In genomic region chr1:173714759-173715537, GRCh38 we compare ENCODE assay signal across 1 cellular context.
TF ChIP-seq lines count a peak whose summit lies in the region.

KLHL20 (plus strand) TSS chr1:173714981; CDS start chr1:173716044, 1,063 bp downstream.

TF ChIP-seq in K562, 482 proteins besides CTCF, POLR2A, EP300 and RAD21 (continued from another document and continues in another):
- TF ChIP-seq STAT6 (CRISPR knock-in tag; IDR thresholded peaks at IDR 0.05): no peak
- TF ChIP-seq ZNF75A (CRISPR knock-in tag; IDR thresholded peaks at IDR 0.05): peak; percentile 58; the same call in 1 of the 2 replicates
- no peak for TF ChIP-seq ZNF140 (CRISPR knock-in tag; IDR thresholded peaks at IDR 0.05)
- TF ChIP-seq SPI1 (IDR thresholded peaks at IDR 0.05; ENCODE audit: borderline replicate concordance, low read depth, low read length): no peak
- no peak for TF ChIP-seq ZBTB34 (CRISPR knock-in tag; IDR thresholded peaks at IDR 0.05)
- TF ChIP-seq PHF21A (IDR thresholded peaks at IDR 0.05; ENCODE audit: borderline replicate concordance, low read depth): peak; percentile 88; the same call in 1 of the 2 replicates
- TF ChIP-seq, protein P1, sequence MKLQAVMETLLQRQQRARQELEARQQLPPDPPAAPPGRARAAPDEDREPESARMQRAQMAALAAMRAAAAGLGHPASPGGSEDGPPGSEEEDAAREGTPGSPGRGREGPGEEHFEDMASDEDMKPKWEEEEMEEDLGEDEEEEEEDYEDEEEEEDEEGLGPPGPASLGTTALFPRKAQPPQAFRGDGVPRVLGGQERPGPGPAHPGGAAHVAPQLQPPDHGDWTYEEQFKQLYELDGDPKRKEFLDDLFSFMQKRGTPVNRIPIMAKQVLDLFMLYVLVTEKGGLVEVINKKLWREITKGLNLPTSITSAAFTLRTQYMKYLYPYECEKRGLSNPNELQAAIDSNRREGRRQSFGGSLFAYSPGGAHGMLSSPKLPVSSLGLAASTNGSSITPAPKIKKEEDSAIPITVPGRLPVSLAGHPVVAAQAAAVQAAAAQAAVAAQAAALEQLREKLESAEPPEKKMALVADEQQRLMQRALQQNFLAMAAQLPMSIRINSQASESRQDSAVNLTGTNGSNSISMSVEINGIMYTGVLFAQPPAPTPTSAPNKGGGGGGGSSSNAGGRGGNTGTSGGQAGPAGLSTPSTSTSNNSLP (IDR thresholded peaks at IDR 0.05; ENCODE audit: borderline replicate concordance, low read depth, low read length): no peak
- TF ChIP-seq RB1 (IDR thresholded peaks at IDR 0.05; ENCODE audit: low read depth): peak; percentile 92
- TF ChIP-seq, protein P2, sequence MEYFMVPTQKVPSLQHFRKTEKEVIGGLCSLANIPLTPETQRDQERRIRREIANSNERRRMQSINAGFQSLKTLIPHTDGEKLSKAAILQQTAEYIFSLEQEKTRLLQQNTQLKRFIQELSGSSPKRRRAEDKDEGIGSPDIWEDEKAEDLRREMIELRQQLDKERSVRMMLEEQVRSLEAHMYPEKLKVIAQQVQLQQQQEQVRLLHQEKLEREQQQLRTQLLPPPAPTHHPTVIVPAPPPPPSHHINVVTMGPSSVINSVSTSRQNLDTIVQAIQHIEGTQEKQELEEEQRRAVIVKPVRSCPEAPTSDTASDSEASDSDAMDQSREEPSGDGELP (CRISPR knock-in tag; IDR thresholded peaks at IDR 0.05; ENCODE audit: borderline replicate concordance): peak; percentile 81
- TF ChIP-seq KAT8 (IDR thresholded peaks at IDR 0.05; ENCODE audit: low read depth): peak; percentile 63; the same call in 1 of the 2 replicates
- TF ChIP-seq SP1 (CRISPR knock-in tag; IDR thresholded peaks at IDR 0.05): peak; percentile 91
- no peak for TF ChIP-seq KLF16 (IDR thresholded peaks at IDR 0.05)
- TF ChIP-seq ZNF717 (CRISPR knock-in tag; IDR thresholded peaks at IDR 0.05): no peak
- TF ChIP-seq NR0B1 (IDR thresholded peaks at IDR 0.05; ENCODE audit: partially characterized antibody): no peak
- TF ChIP-seq, protein P3, sequence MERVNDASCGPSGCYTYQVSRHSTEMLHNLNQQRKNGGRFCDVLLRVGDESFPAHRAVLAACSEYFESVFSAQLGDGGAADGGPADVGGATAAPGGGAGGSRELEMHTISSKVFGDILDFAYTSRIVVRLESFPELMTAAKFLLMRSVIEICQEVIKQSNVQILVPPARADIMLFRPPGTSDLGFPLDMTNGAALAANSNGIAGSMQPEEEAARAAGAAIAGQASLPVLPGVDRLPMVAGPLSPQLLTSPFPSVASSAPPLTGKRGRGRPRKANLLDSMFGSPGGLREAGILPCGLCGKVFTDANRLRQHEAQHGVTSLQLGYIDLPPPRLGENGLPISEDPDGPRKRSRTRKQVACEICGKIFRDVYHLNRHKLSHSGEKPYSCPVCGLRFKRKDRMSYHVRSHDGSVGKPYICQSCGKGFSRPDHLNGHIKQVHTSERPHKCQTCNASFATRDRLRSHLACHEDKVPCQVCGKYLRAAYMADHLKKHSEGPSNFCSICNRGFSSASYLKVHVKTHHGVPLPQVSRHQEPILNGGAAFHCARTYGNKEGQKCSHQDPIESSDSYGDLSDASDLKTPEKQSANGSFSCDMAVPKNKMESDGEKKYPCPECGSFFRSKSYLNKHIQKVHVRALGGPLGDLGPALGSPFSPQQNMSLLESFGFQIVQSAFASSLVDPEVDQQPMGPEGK (CRISPR knock-in tag; IDR thresholded peaks at IDR 0.05; ENCODE audit: borderline replicate concordance): 0 out of 2 replicates have a peak, but pooled peaks have one; percentile 63
- peak; percentile 94 for TF ChIP-seq OTX1 (CRISPR knock-in tag; IDR thresholded peaks at IDR 0.05)
- peak; percentile 62 for TF ChIP-seq ZNF134 (CRISPR knock-in tag; conservative IDR thresholded peaks at IDR 0.05)
- TF ChIP-seq, protein P4, sequence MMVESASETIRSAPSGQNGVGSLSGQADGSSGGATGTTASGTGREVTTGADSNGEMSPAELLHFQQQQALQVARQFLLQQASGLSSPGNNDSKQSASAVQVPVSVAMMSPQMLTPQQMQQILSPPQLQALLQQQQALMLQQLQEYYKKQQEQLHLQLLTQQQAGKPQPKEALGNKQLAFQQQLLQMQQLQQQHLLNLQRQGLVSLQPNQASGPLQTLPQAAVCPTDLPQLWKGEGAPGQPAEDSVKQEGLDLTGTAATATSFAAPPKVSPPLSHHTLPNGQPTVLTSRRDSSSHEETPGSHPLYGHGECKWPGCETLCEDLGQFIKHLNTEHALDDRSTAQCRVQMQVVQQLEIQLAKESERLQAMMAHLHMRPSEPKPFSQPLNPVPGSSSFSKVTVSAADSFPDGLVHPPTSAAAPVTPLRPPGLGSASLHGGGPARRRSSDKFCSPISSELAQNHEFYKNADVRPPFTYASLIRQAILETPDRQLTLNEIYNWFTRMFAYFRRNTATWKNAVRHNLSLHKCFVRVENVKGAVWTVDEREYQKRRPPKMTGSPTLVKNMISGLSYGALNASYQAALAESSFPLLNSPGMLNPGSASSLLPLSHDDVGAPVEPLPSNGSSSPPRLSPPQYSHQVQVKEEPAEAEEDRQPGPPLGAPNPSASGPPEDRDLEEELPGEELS (CRISPR knock-in tag; IDR thresholded peaks at IDR 0.05; ENCODE audit: borderline replicate concordance): no peak; the same call in 1 of the 2 replicates
- peak; percentile 98 for TF ChIP-seq NBN (IDR thresholded peaks at IDR 0.05; ENCODE audit: low read depth)
- TF ChIP-seq RBM15 (IDR thresholded peaks at IDR 0.05; ENCODE audit: insufficient read depth, low read length): no peak
- peak; percentile 94 for TF ChIP-seq EHMT2 (IDR thresholded peaks at IDR 0.05)
- TF ChIP-seq ZNF174 (CRISPR knock-in tag; IDR thresholded peaks at IDR 0.05): 0 out of 2 replicates have a peak, but pooled peaks have one; percentile 68
- TF ChIP-seq MYBL2 (IDR thresholded peaks at IDR 0.05; ENCODE audit: low read depth): peak; percentile 66; the same call in 1 of the 2 replicates
- no peak for TF ChIP-seq MYBL2 (CRISPR knock-in tag; IDR thresholded peaks at IDR 0.05; ENCODE audit: borderline replicate concordance)
- peak; percentile 69 for TF ChIP-seq SOX6 (IDR thresholded peaks at IDR 0.05)
- TF ChIP-seq ZNF197 (CRISPR knock-in tag; IDR thresholded peaks at IDR 0.05; ENCODE audit: low read depth): no peak; the same call in 1 of the 2 replicates
- TF ChIP-seq SRSF1 (IDR thresholded peaks at IDR 0.05; ENCODE audit: low read depth, low read length): no peak
- 0 out of 2 replicates have a peak, but pooled peaks have one; percentile 46 for TF ChIP-seq ZNF445 (CRISPR knock-in tag; IDR thresholded peaks at IDR 0.05; ENCODE audit: low read depth)
- TF ChIP-seq CHD4 (IDR thresholded peaks at IDR 0.05; ENCODE audit: insufficient read depth, insufficient replicate concordance, low read depth, low read length, poor library complexity, severe bottlenecking): no peak
- TF ChIP-seq SIN3A (IDR thresholded peaks at IDR 0.05; ENCODE audit: borderline replicate concordance in 2 of 2, control insufficient read depth in 1 of 2, low read depth in 2 of 2, low read length in 2 of 2): peak; percentile 73 to 89
- TF ChIP-seq, protein P5, sequence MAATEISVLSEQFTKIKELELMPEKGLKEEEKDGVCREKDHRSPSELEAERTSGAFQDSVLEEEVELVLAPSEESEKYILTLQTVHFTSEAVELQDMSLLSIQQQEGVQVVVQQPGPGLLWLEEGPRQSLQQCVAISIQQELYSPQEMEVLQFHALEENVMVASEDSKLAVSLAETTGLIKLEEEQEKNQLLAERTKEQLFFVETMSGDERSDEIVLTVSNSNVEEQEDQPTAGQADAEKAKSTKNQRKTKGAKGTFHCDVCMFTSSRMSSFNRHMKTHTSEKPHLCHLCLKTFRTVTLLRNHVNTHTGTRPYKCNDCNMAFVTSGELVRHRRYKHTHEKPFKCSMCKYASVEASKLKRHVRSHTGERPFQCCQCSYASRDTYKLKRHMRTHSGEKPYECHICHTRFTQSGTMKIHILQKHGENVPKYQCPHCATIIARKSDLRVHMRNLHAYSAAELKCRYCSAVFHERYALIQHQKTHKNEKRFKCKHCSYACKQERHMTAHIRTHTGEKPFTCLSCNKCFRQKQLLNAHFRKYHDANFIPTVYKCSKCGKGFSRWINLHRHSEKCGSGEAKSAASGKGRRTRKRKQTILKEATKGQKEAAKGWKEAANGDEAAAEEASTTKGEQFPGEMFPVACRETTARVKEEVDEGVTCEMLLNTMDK (IDR thresholded peaks at IDR 0.05; ENCODE audit: borderline replicate concordance, insufficient read depth, low read depth, low read length, poor library complexity, severe bottlenecking): peak; percentile 21
- TF ChIP-seq BHLHE40 (IDR thresholded peaks at IDR 0.05; ENCODE audit: low read length): peak; percentile 56
- peak; percentile 88 for TF ChIP-seq CGGBP1 (CRISPR knock-in tag; IDR thresholded peaks at IDR 0.05)
- peak; percentile 92 for TF ChIP-seq HDAC2 (IDR thresholded peaks at IDR 0.05)
- peak; percentile 72 for TF ChIP-seq NFIC (IDR thresholded peaks at IDR 0.05)
- TF ChIP-seq ZNF395 (CRISPR knock-in tag; IDR thresholded peaks at IDR 0.05): peak; percentile 81
- peak; percentile 77 for TF ChIP-seq SMARCE1 (IDR thresholded peaks at IDR 0.05)
- no peak for TF ChIP-seq SIRT6 (IDR thresholded peaks at IDR 0.05; ENCODE audit: low read depth, low read length)
- no peak for TF ChIP-seq PTTG1 (tag; IDR thresholded peaks at IDR 0.05; ENCODE audit: low read depth)
- TF ChIP-seq RNF2 (IDR thresholded peaks at IDR 0.05): peak; percentile 79
- 0 out of 2 replicates have a peak, but pooled peaks have one; percentile 37 for TF ChIP-seq SNIP1 (IDR thresholded peaks at IDR 0.05; ENCODE audit: low read depth)
- no peak for TF ChIP-seq U2AF2 (optimal IDR thresholded peaks at IDR 0.05; ENCODE audit: low read depth, low read length)
- no peak for TF ChIP-seq SP2 (IDR thresholded peaks at IDR 0.05; ENCODE audit: extremely low read depth, low read depth, low read length, poor library complexity, severe bottlenecking)
- TF ChIP-seq GATA2 (CRISPR knock-in tag; IDR thresholded peaks at IDR 0.05): no peak
- peak in 1 of 2 experiments; percentile 90; a peak in 2 of 4 replicates for TF ChIP-seq RCOR1 (IDR thresholded peaks at IDR 0.05; ENCODE audit: borderline replicate concordance in 1 of 2, low read depth in 2 of 2, low read length in 2 of 2)
- no peak for TF ChIP-seq ZNF507 (tag; conservative IDR thresholded peaks at IDR 0.05)
- peak; percentile 99 for TF ChIP-seq ETV1 (tag; conservative IDR thresholded peaks at IDR 0.05; ENCODE audit: low read depth)
